In genomic region chr19:41886761-41887710, GRCh38 we compare ENCODE assay signal across 9 cellular contexts. TPM values are rescaled to one million over a fixed set of nuclear protein-coding genes. Genes with fewer than 3 reads are reported as not detected.
DNase-seq lines count a peak whose midpoint lies in the region; ATAC-seq lines count a peak whose summit lies in the region.
"Had no signal": no experiment of that assay in that cellular context is flagged by ENCODE, and none has a peak within 500 bp of the region (broad histone marks: within the 10 kb centered on the region; RNA-seq: fewer than 3 reads in every experiment).

No MANE protein-coding gene starts in this region.

- no peaks in the 10 kb centered on the region for H3K9me3 Mint-ChIP-seq in naive B cell

- H3K36me3 ChIP-seq in BLaER1 treated with 17β-estradiol and CSF1 and Interleukin-3, amounts not matched to agents 10 nM and 100 nM: peaks cover 29 to 64% (median 48%) of the 10 kb centered on the region in 11 experiments

- peaks cover 5 to 9% of the 10 kb centered on the region in 2 donors for H3K36me3 Mint-ChIP-seq in naive B cell

- peaks cover 61 to 79% (median 77%) of the 10 kb centered on the region in 11 experiments for H4K20me1 ChIP-seq in BLaER1 treated with 17β-estradiol and CSF1 and Interleukin-3, amounts not matched to agents 10 nM and 100 nM

- H3K27ac Mint-ChIP-seq in naive B cell: peak overlapping the region; percentile 95 to 99 (median 98)

- no peaks in the 10 kb centered on the region for H3K9me3 ChIP-seq in BLaER1 treated with 17β-estradiol and CSF1 and Interleukin-3, amounts not matched to agents 10 nM and 100 nM (replicated peaks in 1 of 11)

- H3K4me3 ChIP-seq in BLaER1 treated with 17β-estradiol and CSF1 and Interleukin-3, amounts not matched to agents 10 nM and 100 nM: peak overlapping the region in 9 of 10 experiments; percentile 20 to 94 (median 50); a peak in 18 of 20 replicates

- H3K4me1 Mint-ChIP-seq in naive B cell: peaks cover 55 to 63% (median 62%) of the 10 kb centered on the region in 3 donors

- H3K27ac ChIP-seq in BLaER1 treated with 17β-estradiol and CSF1 and Interleukin-3, amounts not matched to agents 10 nM and 100 nM: peak overlapping the region in 10 of 11 experiments; percentile 50 to 98 (median 80); a peak in 19 of 22 replicates

- intact Hi-C loops in left cardiac atrium (cut with DNase I): no loop called here

- peak overlapping the region; percentile 61 to 97 (median 86) for H3K9ac ChIP-seq in BLaER1 treated with 17β-estradiol and CSF1 and Interleukin-3, amounts not matched to agents 10 nM and 100 nM

- H3K4me3 Mint-ChIP-seq in naive B cell: peak overlapping the region; percentile 85 to 100 (median 97)

- peaks cover 46 to 80% (median 72%) of the 10 kb centered on the region in 10 experiments for H3K4me1 ChIP-seq in BLaER1 treated with 17β-estradiol and CSF1 and Interleukin-3, amounts not matched to agents 10 nM and 100 nM

- H3K4me2 ChIP-seq in BLaER1 treated with 17β-estradiol and CSF1 and Interleukin-3, amounts not matched to agents 10 nM and 100 nM: peak overlapping the region; percentile 82 to 99 (median 98)

- DNase-seq in NAMALWA (ENCODE audit: low spot score) (peak; percentile 69), naive B cell (peak; percentile 81), left cardiac atrium (no peak), KBM-7 (no peak)
- DNase-seq in activated naive CD4-positive, alpha-beta T cell treated with Interleukin-2 at 50 U/mL for 16 hours: peak; percentile 60

- ATAC-seq in naive B cell (ENCODE audit: low read depth in 2 of 2) (peak; percentile 34 to 38), GM18502 (IDR thresholded peaks at IDR 0.05; ENCODE audit: poor library complexity, unreplicated experiment) (no peak), left cardiac atrium (no peak), GM21737 (IDR thresholded peaks at IDR 0.05; ENCODE audit: unreplicated experiment) (no peak)

- no peaks in the 10 kb centered on the region for H3K27me3 Mint-ChIP-seq in naive B cell

- no peaks in the 10 kb centered on the region for H3K27me3 ChIP-seq in BLaER1 treated with 17β-estradiol and CSF1 and Interleukin-3, amounts not matched to agents 10 nM and 100 nM

- in situ Hi-C loops in KBM-7 (cut with MboI; ENCODE audit: low pct_unique_long_range_greater_than_20kb, low sequenced_read_pairs): no loop called here

RNA-seq across cellular contexts. Expression of gene ARHGEF1, which starts 4.1 kb away (rescaled TPM):
- 100 to 1,000 TPM; 110 to 220 (median 122) TPM for polyA plus RNA-seq in naive B cell (ENCODE audit: low read depth in 6 of 6)
- total RNA-seq in left cardiac atrium: 10 to 100 TPM; 47.0 to 59.1 TPM

RNA-seq across cellular contexts. Expression of gene CD79A, which starts 10.0 kb away (rescaled TPM):
- polyA plus RNA-seq in naive B cell (ENCODE audit: low read depth in 6 of 6): 1,000 to 10,000 TPM; 3,426 to 4,601 (median 4,008) TPM
- total RNA-seq in left cardiac atrium: under 1 TPM; 0.24 to 0.68 TPM
- total RNA-seq: epithelial cell of proximal tubule had no signal

RNA-seq across cellular contexts. Expression of gene RPS19, which starts 27.0 kb away (rescaled TPM):
- polyA plus RNA-seq in naive B cell (ENCODE audit: low read depth in 6 of 6): 1,000 to 10,000 TPM; 4,276 to 8,441 (median 6,198) TPM
- 100 to 1,000 TPM; 811 to 841 TPM for total RNA-seq in left cardiac atrium

RNA-seq across cellular contexts. Expression of gene ERFL, which starts 41.2 kb away (rescaled TPM):
- polyA plus RNA-seq in naive B cell (ENCODE audit: low read depth in 6 of 6): not detected
- under 1 TPM in 1 of 2 donors, not detected in 1; 0.16 TPM for total RNA-seq in left cardiac atrium
- total RNA-seq: epithelial cell of proximal tubule had no signal

RNA-seq across cellular contexts. Expression of gene DMRTC2, which starts 42.2 kb away (rescaled TPM):
- polyA plus RNA-seq in naive B cell (ENCODE audit: low read depth in 6 of 6): not detected
- total RNA-seq in left cardiac atrium: not detected
- total RNA-seq: epithelial cell of proximal tubule had no signal

Comparison
In these comparisons a context has a peak if more than half of its experiments do, and no peak if none do; other contexts are left out.
1. DNase-seq: peak in NAMALWA (single experiment), activated naive CD4-positive, alpha-beta T cell treated with Interleukin-2 at 50 U/mL for 16 hours (single experiment) and naive B cell (single experiment); none in left cardiac atrium (single experiment) and KBM-7 (single experiment).
2. ATAC-seq: peak in naive B cell (2 of 2); none in GM18502 (single experiment), left cardiac atrium (0 of 2) and GM21737 (single experiment).